Comparison of ENCODE assay signal across 21 cellular contexts in genomic region chr12:42819801-42820200, GRCh38.
"Had no signal": no experiment of that assay in that cellular context is flagged by ENCODE, and none has a peak within 500 bp of the region (broad histone marks: within the 10 kb centered on the region; RNA-seq: fewer than 3 reads in every experiment).

No MANE protein-coding gene starts in this region.

- DNase-seq: activated CD4-positive, alpha-beta T cell treated with anti-CD3 and anti-CD28 coated beads for 36 hours; activated CD4-positive, CD25-positive, alpha-beta regulatory T cell; activated CD8-positive, alpha-beta memory T cell treated with anti-CD3 and anti-CD28 coated beads, Interleukin-2, amount 10 ng/mL, durations not matched to agents 7 days and 5 days; activated CD8-positive, alpha-beta T cell treated with anti-CD3 and anti-CD28 coated beads, Interleukin-2, amount 10 ng/mL, durations not matched to agents 7 days and 5 days; activated naive CD4-positive, alpha-beta T cell; activated T-cell treated with anti-CD3 and anti-CD28 coated beads, Interleukin-2, amount 50 U/mL, for 48 hours; anterior cingulate cortex; body of pancreas; dermis blood vessel endothelial cell; effector CD4-positive, alpha-beta T cell; foreskin melanocyte; heart right ventricle; left lung; naive thymus-derived CD4-positive, alpha-beta T cell; spleen; substantia nigra; upper lobe of left lung had no signal

- H3K4me1 ChIP-seq: body of pancreas, esophagus muscularis mucosa, heart right ventricle, left lung, parathyroid adenoma, right atrium auricular region, spleen, upper lobe of left lung had no signal

- H3K4me3 ChIP-seq: body of pancreas, esophagus muscularis mucosa, heart right ventricle, left lung, right atrium auricular region, spleen, upper lobe of left lung had no signal

- ATAC-seq: activated CD4-positive, alpha-beta T cell treated with anti-CD3 and anti-CD28 coated beads for 36 hours; activated CD8-positive, alpha-beta memory T cell treated with anti-CD3 and anti-CD28 coated beads, Interleukin-2, amount 10 ng/mL, durations not matched to agents 7 days and 5 days; activated CD8-positive, alpha-beta T cell treated with anti-CD3 and anti-CD28 coated beads, Interleukin-2, amount 10 ng/mL, durations not matched to agents 7 days and 5 days; activated naive CD4-positive, alpha-beta T cell treated with anti-CD3 and anti-CD28 coated beads, Interleukin-2, amount 50 U/mL, for 72 hours; body of pancreas; heart right ventricle; left lung; naive thymus-derived CD4-positive, alpha-beta T cell had no signal

- H3K79me2 ChIP-seq: parathyroid adenoma had no signal

- H3K36me3 ChIP-seq: esophagus muscularis mucosa, heart right ventricle, left lung, right atrium auricular region, spleen, upper lobe of left lung had no signal

- H3K9me3 ChIP-seq: body of pancreas, upper lobe of left lung had no signal

- H3K9ac ChIP-seq: parathyroid adenoma had no signal

- H3K27ac ChIP-seq: body of pancreas, esophagus muscularis mucosa, heart right ventricle, left lung, parathyroid adenoma, right atrium auricular region, spleen, upper lobe of left lung had no signal

- H3K27me3 ChIP-seq: body of pancreas, esophagus muscularis mucosa, heart right ventricle, left lung, right atrium auricular region, spleen, upper lobe of left lung had no signal

- H2AFZ ChIP-seq: parathyroid adenoma had no signal
